ENCODE assay signal across 8 cellular contexts in genomic region chr18:26549103-26549485, GRCh38. TPM values are rescaled to one million over a fixed set of nuclear protein-coding genes. Genes with fewer than 3 reads are reported as not detected.
DNase-seq lines count a peak whose midpoint lies in the region; ATAC-seq and TF ChIP-seq lines count a peak whose summit lies in the region.

No MANE protein-coding gene starts in this region.

- peaks cover 1% of the 10 kb centered on the region for H3K4me1 Mint-ChIP-seq in Caco-2 (ENCODE audit: low read depth, unreplicated experiment)

- H2BK12ac ChIP-seq in mesenchymal stem cell (ENCODE audit: low read length in 2 of 2): no peak overlapping the region

- intact Hi-C loops in Caco-2 (cut with micrococcal nuclease; ENCODE audit: unreplicated experiment) (loop anchor here (10.0 kb wide), 1 partner anchor 106 kb away; no protein-coding TSS in a partner anchor), HCT116 (cut with micrococcal nuclease) (loop anchor here (5.0 kb wide), 2 partner anchors 67 to 122 kb away; no protein-coding TSS in a partner anchor), upper lobe of right lung (cut with DNase I) (no loop called here)

- no peak overlapping the region for H3K14ac ChIP-seq in mesenchymal stem cell (ENCODE audit: low read length in 2 of 2)

- peak overlapping the region; percentile 55 to 73 for H3K18ac ChIP-seq in mesenchymal stem cell (ENCODE audit: low read depth in 1 of 2, low read length in 2 of 2)

- peak; percentile 62 for ATAC-seq in HCT116
- ATAC-seq in upper lobe of right lung: peak; percentile 46
- ATAC-seq in GM18505 (IDR thresholded peaks at IDR 0.05; ENCODE audit: unreplicated experiment): no peak

- TF ChIP-seq POLR2A in HCT116 (IDR thresholded peaks at IDR 0.05; ENCODE audit: borderline replicate concordance, extremely low read depth, insufficient read depth, insufficient read length): no peak
- TF ChIP-seq POLR2A in GM18505 (IDR thresholded peaks at IDR 0.05; ENCODE audit: borderline replicate concordance, extremely low read depth, insufficient read depth, insufficient read length): no peak

- TF ChIP-seq CTCF in Caco-2 (IDR thresholded peaks at IDR 0.05; ENCODE audit: insufficient read depth in 1 of 2, low read depth in 1 of 2, low read length in 1 of 2, severe bottlenecking in 1 of 2, unreplicated experiment in 1 of 2) (no peak), HCT116 (IDR thresholded peaks at IDR 0.05 in 2 of 3, conservative IDR thresholded peaks at IDR 0.05 in 1 of 3; ENCODE audit: borderline replicate concordance in 1 of 3, insufficient read depth in 1 of 3, low read depth in 2 of 3, low read length in 2 of 3) (no peak), upper lobe of right lung (IDR thresholded peaks at IDR 0.05) (no peak)

- no TSS peak for BruUV-seq in Caco-2 (replicated peaks; lab: Mats Ljungman, UMichigan)
- no TSS peak for BruUV-seq in HCT116 (replicated peaks; lab: Mats Ljungman, UMichigan)

- H3K27ac ChIP-seq in HCT116 (ENCODE audit: low read depth, low read length) (peak overlapping the region; percentile 88), ectodermal cell (ENCODE audit: insufficient read depth, low read depth, low read length, poor library complexity, severe bottlenecking) (no peak overlapping the region), mesenchymal stem cell (ENCODE audit: low read length, poor library complexity, severe bottlenecking) (peak overlapping the region; percentile 65), upper lobe of right lung (peak overlapping the region; percentile 51)

- H3K4ac ChIP-seq in mesenchymal stem cell (ENCODE audit: low read depth in 1 of 2, low read length in 2 of 2): no peak overlapping the region

- no peaks in the 10 kb centered on the region for H3K79me1 ChIP-seq in mesenchymal stem cell (replicated peaks; ENCODE audit: low read length, poor library complexity, severe bottlenecking)

- H3K27me3 ChIP-seq in Caco-2 (replicated peaks; ENCODE audit: control insufficient read depth, insufficient read depth, low read length): no peaks in the 10 kb centered on the region; the same call in 1 of the 2 replicates
- no peaks in the 10 kb centered on the region for H3K27me3 ChIP-seq in HCT116 (ENCODE audit: insufficient read depth, low read length)
- peaks cover 75% of the 10 kb centered on the region for H3K27me3 ChIP-seq in ectodermal cell (ENCODE audit: control insufficient read depth, insufficient read depth, low read length, poor library complexity, severe bottlenecking)
- peaks cover 3 to 32% of the 10 kb centered on the region in 2 experiments for H3K27me3 ChIP-seq in mesenchymal stem cell (ENCODE audit: control insufficient read depth in 1 of 2, insufficient read depth in 1 of 2, low read length in 2 of 2)
- peaks cover 33% of the 10 kb centered on the region for H3K27me3 ChIP-seq in upper lobe of right lung

- peak overlapping the region; percentile 66 for H2BK120ac ChIP-seq in mesenchymal stem cell (ENCODE audit: low read depth, low read length)

- H3K4me1 ChIP-seq in Caco-2: no peaks in the 10 kb centered on the region
- H3K4me1 ChIP-seq in HCT116 (ENCODE audit: control insufficient read depth in 1 of 2, insufficient read depth in 2 of 2, low read length in 2 of 2): peaks cover 8 to 14% of the 10 kb centered on the region in 2 experiments; a peak in 3 of 4 replicates
- peaks cover 40% of the 10 kb centered on the region for H3K4me1 ChIP-seq in ectodermal cell (ENCODE audit: control insufficient read depth, insufficient read depth, low read length)
- peaks cover 28% of the 10 kb centered on the region for H3K4me1 ChIP-seq in mesenchymal stem cell (ENCODE audit: control insufficient read depth, insufficient read depth, low read depth, low read length)
- H3K4me1 ChIP-seq in upper lobe of right lung: peaks cover 25% of the 10 kb centered on the region

- H3K27me3 Mint-ChIP-seq in Caco-2 (ENCODE audit: insufficient read depth, unreplicated experiment): peaks cover 13% of the 10 kb centered on the region

- peak; percentile 28 to 31 for DNase-seq in Caco-2
- DNase-seq in HCT116 (ENCODE audit: low read depth, low spot score): no peak
- DNase-seq in SW480 (ENCODE audit: low spot score): peak; percentile 33
- peak; percentile 54 for DNase-seq in mesenchymal stem cell
- peak; percentile 70 for DNase-seq in upper lobe of right lung
- DNase-seq in GDM1 (lab: John Stamatoyannopoulos, UW): no peak

- H2BK5ac ChIP-seq in mesenchymal stem cell (ENCODE audit: low read depth, low read length, poor library complexity, severe bottlenecking): peak overlapping the region; percentile 67

- no peaks in the 10 kb centered on the region for H3K36me3 Mint-ChIP-seq in Caco-2 (ENCODE audit: insufficient read depth, unreplicated experiment)

- H3K4me2 ChIP-seq in HCT116 (ENCODE audit: low read length): peak overlapping the region; percentile 98
- peak overlapping the region; percentile 89 for H3K4me2 ChIP-seq in mesenchymal stem cell (ENCODE audit: low read length, poor library complexity, severe bottlenecking)

- no peak overlapping the region for H4K8ac ChIP-seq in mesenchymal stem cell (ENCODE audit: low read length)

- H2AK5ac ChIP-seq in mesenchymal stem cell (ENCODE audit: low read length, severe bottlenecking): no peak overlapping the region

- CTCF ChIA-PET in Caco-2 (lab: Charles Lee): interaction anchor here (1.2 kb wide), 1 partner anchor 165 kb away, joined by 5 read pairs; no protein-coding TSS in a partner anchor
- CTCF ChIA-PET in HCT116 (lab: Charles Lee): interaction anchor here (1.1 to 1.9 kb wide), 3 partner anchors 72 to 166 kb away, joined by 5 to 6 read pairs (median 6); no protein-coding TSS in a partner anchor

- POLR2A ChIA-PET in Caco-2 (lab: Charles Lee): interaction anchor here (0.6 kb wide), 1 partner anchor 27 kb away, joined by 3 read pairs; no protein-coding TSS in a partner anchor
- POLR2A ChIA-PET in HCT116 (lab: Charles Lee): interaction anchor here (1.2 to 2.2 kb wide), 2 partner anchors 16 to 68 kb away, joined by 7 to 18 read pairs; no protein-coding TSS in a partner anchor

- no peaks in the 10 kb centered on the region for H3K9me2 ChIP-seq in HCT116 (ENCODE audit: insufficient read depth)

- H3K9me3 Mint-ChIP-seq in Caco-2 (ENCODE audit: unreplicated experiment): no peaks in the 10 kb centered on the region

- no peaks in the 10 kb centered on the region for H3K36me3 ChIP-seq in Caco-2 (ENCODE audit: control insufficient read depth, insufficient read depth, low read length)
- no peaks in the 10 kb centered on the region for H3K36me3 ChIP-seq in HCT116 (ENCODE audit: control insufficient read depth in 1 of 2, insufficient read depth in 2 of 2, low read length in 2 of 2)
- no peaks in the 10 kb centered on the region for H3K36me3 ChIP-seq in ectodermal cell (ENCODE audit: control insufficient read depth, insufficient read depth, low read length)
- peaks cover 0 to 8% of the 10 kb centered on the region in 2 experiments for H3K36me3 ChIP-seq in mesenchymal stem cell (ENCODE audit: control insufficient read depth in 1 of 2, insufficient read depth in 2 of 2, low read depth in 1 of 2, low read length in 2 of 2)
- no peaks in the 10 kb centered on the region for H3K36me3 ChIP-seq in upper lobe of right lung

- peak overlapping the region in 1 of 2 experiments; percentile 63 for H3K23ac ChIP-seq in mesenchymal stem cell (ENCODE audit: low read length in 2 of 2)

- H3K9me3 ChIP-seq in Caco-2 (no peaks in the 10 kb centered on the region), HCT116 (ENCODE audit: control insufficient read depth in 1 of 2, insufficient read depth in 1 of 2, low read depth in 1 of 2, low read length in 2 of 2) (no peaks in the 10 kb centered on the region), ectodermal cell (ENCODE audit: control insufficient read depth, low read length) (no peaks in the 10 kb centered on the region), mesenchymal stem cell (ENCODE audit: control insufficient read depth, low read length) (no peaks in the 10 kb centered on the region), upper lobe of right lung (no peaks in the 10 kb centered on the region)

- H3K27ac Mint-ChIP-seq in Caco-2 (ENCODE audit: unreplicated experiment): no peak overlapping the region

- RAD21 ChIA-PET in HCT116 (lab: Charles Lee; ENCODE audit: low non-redundant PET in 1 of 2, low total read pairs in 2 of 2, uncharacterized antibody in 2 of 2, unreplicated experiment in 2 of 2): interaction anchor here in 1 of 2 experiments (0.7 kb wide), 1 partner anchor 21 kb away, joined by 3 read pairs; no protein-coding TSS in a partner anchor

- no peak overlapping the region for H4K91ac ChIP-seq in mesenchymal stem cell (ENCODE audit: low read length)

- H3K79me2 ChIP-seq in HCT116 (ENCODE audit: insufficient read depth, low read length): peaks cover 29% of the 10 kb centered on the region

- no peak overlapping the region for H2AFZ ChIP-seq in HCT116 (ENCODE audit: low read depth, low read length, poor library complexity, severe bottlenecking)
- H2AFZ ChIP-seq in mesenchymal stem cell (ENCODE audit: low read depth, low read length): peak overlapping the region; percentile 57

- 0% methylated on average over 36 of the region's 36 CpGs for WGBS in ectodermal cell, 2 experiments
- 0% methylated on average over 23 of the region's 36 CpGs for WGBS in mesenchymal stem cell

- H4K20me1 ChIP-seq in HCT116 (ENCODE audit: insufficient read depth): no peaks in the 10 kb centered on the region

- peak overlapping the region; percentile 76 for H3K9ac ChIP-seq in HCT116 (ENCODE audit: low read length)
- peak overlapping the region; percentile 69 for H3K9ac ChIP-seq in mesenchymal stem cell (ENCODE audit: low read length)

- TF ChIP-seq RAD21 in HCT116 (IDR thresholded peaks at IDR 0.05; ENCODE audit: low read depth): no peak

- peak overlapping the region; percentile 45 for H3K4me3 ChIP-seq in Caco-2 (ENCODE audit: low read depth, low read length)
- H3K4me3 ChIP-seq in HCT116 (replicated peaks in 1 of 2; ENCODE audit: low read depth in 1 of 2, low read length in 2 of 2): peak overlapping the region; percentile 68 to 73
- H3K4me3 ChIP-seq in ectodermal cell (ENCODE audit: insufficient read depth, low read depth, low read length): peak overlapping the region; percentile 61
- H3K4me3 ChIP-seq in mesenchymal stem cell (ENCODE audit: insufficient read depth in 1 of 2, low read depth in 1 of 2, low read length in 2 of 2): peak overlapping the region; percentile 72 to 81
- peak overlapping the region; percentile 69 for H3K4me3 ChIP-seq in upper lobe of right lung

- peak overlapping the region; percentile 100 for H2BK15ac ChIP-seq in mesenchymal stem cell (ENCODE audit: low read depth, poor library complexity, severe bottlenecking)

- H3K4me3 Mint-ChIP-seq in Caco-2 (ENCODE audit: unreplicated experiment): peak overlapping the region; percentile 75

RNA-seq across cellular contexts. Expression of gene KCTD1, which starts 0.7 kb away (rescaled TPM):
- total RNA-seq in Caco-2 (2022) (5.7 and 6.8 TPM in 2 replicates), HCT116 (2021; ENCODE audit: unreplicated experiment) (16.8 TPM), upper lobe of right lung (9.8 TPM)
- 13.1 and 13.7 TPM in 2 replicates for polyA plus RNA-seq in HCT116 (2012)
- 24.3 TPM for polyA plus RNA-seq in ectodermal cell (2013, experiment 1 of 4)
- polyA plus RNA-seq in ectodermal cell (2013, experiment 2 of 4): 22.7 TPM
- polyA plus RNA-seq in ectodermal cell (2013, experiment 3 of 4): 21.1 TPM
- 22.2 TPM for polyA plus RNA-seq in ectodermal cell (2013, experiment 4 of 4)
- 9.8 TPM for polyA plus RNA-seq in mesenchymal stem cell (2013, experiment 1 of 2)
- polyA plus RNA-seq in mesenchymal stem cell (2013, experiment 2 of 2): 8.9 TPM

Comparison
In these comparisons a context has a peak if more than half of its experiments do, and no peak if none do; other contexts are left out.
1. DNase-seq: peak in Caco-2 (2 of 2), SW480 (single experiment), mesenchymal stem cell (single experiment) and upper lobe of right lung (single experiment); none in HCT116 (single experiment) and GDM1 (single experiment).
2. Peak in every context shown above with its lines, with median percentiles within 50 percentile points of each other: H3K4me3 ChIP-seq.